ENCODE assay signal across 18 cellular contexts in genomic region chr2:240895656-240896388, GRCh38. TPM values are rescaled to one million over a fixed set of nuclear protein-coding genes. Genes with fewer than 3 reads are reported as not detected.
DNase-seq lines count a peak whose midpoint lies in the region; TF ChIP-seq lines count a peak whose summit lies in the region.
"Had no signal": no experiment of that assay in that cellular context is flagged by ENCODE, and none has a peak within 500 bp of the region (broad histone marks: within the 10 kb centered on the region; RNA-seq: fewer than 3 reads in every experiment).

Gene MAB21L4, minus strand, starts transcription at chr2:240896156. Its CDS starts 159 bp downstream, at chr2:240895997.

- peak within 1 kb of the TSS; percentile 95 for H3K4me2 ChIP-seq in PC-9

- no peaks in the 10 kb centered on the region for H3K36me3 ChIP-seq in PC-9 (ENCODE audit: low read depth)
- H3K36me3 ChIP-seq in H7 (replicated peaks; ENCODE audit: control insufficient read depth, insufficient read depth, low read length) = no peaks in the 10 kb centered on the region
- no peaks in the 10 kb centered on the region for H3K36me3 ChIP-seq in sigmoid colon
- H3K36me3 ChIP-seq: MG63, Peyer's patch, prostate gland had no signal

- no peak within 1 kb of the TSS for H2AFZ ChIP-seq in PC-9

- no TSS peak for BruUV-seq in PC-9 (replicated peaks; lab: Mats Ljungman, UMichigan)

- no peaks in the 10 kb centered on the region for H3K9me2 ChIP-seq in PC-9 (ENCODE audit: insufficient read depth)

- H3K4me1 ChIP-seq in PC-9 (replicated peaks; ENCODE audit: insufficient read depth) (peaks cover 85% of the 10 kb centered on the region), sigmoid colon (no peaks in the 10 kb centered on the region)

- DNase-seq in Daoy (ENCODE audit: low read depth) = peak; percentile 37
- peak; percentile 96 to 98 for DNase-seq in PC-9
- DNase-seq in iPS-NIHi11 (ENCODE audit: low spot score) = peak; percentile 61
- DNase-seq in H7 = no peak
- no peak for DNase-seq in cerebellar nuclear complex (lab: John Stamatoyannopoulos, UW)
- DNase-seq in sigmoid colon = no peak
- DNase-seq: activated CD8-positive, alpha-beta memory T cell treated with anti-CD3 and anti-CD28 coated beads, Interleukin-2, amount 50 U/mL, for 48 hours; endodermal cell; MG63; naive B cell; NCI-H446 treated with DMSO at 0.1 percent for 48 hours; T-helper 1 cell had no signal

- H3K27ac ChIP-seq in PC-9 (peak within 1 kb of the TSS; percentile 87), skin epidermis (peak within 1 kb of the TSS in 16 of 21 experiments; percentile 18 to 83 (median 68)), sigmoid colon (no peak within 1 kb of the TSS)
- H3K27ac ChIP-seq: Peyer's patch had no signal

- H3K27me3 ChIP-seq in PC-9 (ENCODE audit: insufficient read depth, low read depth) (no peaks in the 10 kb centered on the region), H7 (ENCODE audit: control insufficient read depth, insufficient read depth, low read length) (no peaks in the 10 kb centered on the region), sigmoid colon (no peaks in the 10 kb centered on the region)
- H3K27me3 ChIP-seq: MG63, Peyer's patch had no signal

- no peaks in the 10 kb centered on the region for H4K20me1 ChIP-seq in PC-9 (ENCODE audit: insufficient read depth)

- H3K79me2 ChIP-seq in PC-9 (ENCODE audit: low read depth) = peaks cover 35% of the 10 kb centered on the region

- POLR2A ChIA-PET in PC-9 (lab: Charles Lee; ENCODE audit: unreplicated experiment) = interaction anchor here (0.6 kb wide), 3 partner anchors 19 to 39 kb away, joined by 3 to 4 read pairs (median 3); no protein-coding TSS in a partner anchor

- no peak for TF ChIP-seq EP300 in sigmoid colon (IDR thresholded peaks at IDR 0.05)

- TF ChIP-seq CTCF in PC-9 (conservative IDR thresholded peaks at IDR 0.05) (no peak), sigmoid colon (IDR thresholded peaks at IDR 0.05) (no peak)

- CTCF ChIA-PET in PC-9 (lab: Charles Lee) = interaction anchor here (0.6 kb wide), 2 partner anchors 56 to 90 kb away, joined by 3 read pairs; no protein-coding TSS in a partner anchor

- peaks cover 37% of the 10 kb centered on the region for H3F3A ChIP-seq in PC-9 (ENCODE audit: insufficient read depth, low read depth)

- H3K4me3 ChIP-seq in PC-9 (peak within 1 kb of the TSS; percentile 77), skin epidermis (peak within 1 kb of the TSS; percentile 2 to 28 (median 19)), H7 (ENCODE audit: insufficient read depth, low read depth, low read length) (no peak within 1 kb of the TSS), sigmoid colon (no peak within 1 kb of the TSS)
- H3K4me3 ChIP-seq: MG63, Peyer's patch, prostate gland had no signal

- WGBS in sigmoid colon, 2 donors = 73 to 87% methylated on average over 24 of the region's 24 CpGs

- no peaks in the 10 kb centered on the region for H3K9me3 ChIP-seq in PC-9 (ENCODE audit: insufficient read depth, low read depth)
- H3K9me3 ChIP-seq in sigmoid colon = no peaks in the 10 kb centered on the region
- H3K9me3 ChIP-seq: MG63, Peyer's patch, prostate gland had no signal

- intact Hi-C loops in PC-9 (cut with micrococcal nuclease; ENCODE audit: unreplicated experiment) = loop anchor here (2.0 to 5.0 kb wide), 4 partner anchors 19 to 524 kb away; partner anchors contain the start of gene PPP1R7
- intact Hi-C loops in sigmoid colon (cut with DNase I) = no loop called here

- no peak for TF ChIP-seq POLR2A in sigmoid colon (IDR thresholded peaks at IDR 0.05)

RNA-seq across cellular contexts. Expression of gene MAB21L4, which starts in this region (rescaled TPM):
- total RNA-seq in Daoy (2014; rRNA removed; shearing (Covaris generic)) = not detected in 2 replicates
- 68.8 and 84.0 TPM in 2 replicates for total RNA-seq in PC-9 (2021)
- total RNA-seq in H7 (2014; rRNA removed; shearing (Covaris generic)) = not detected in 2 replicates
- not detected for total RNA-seq in sigmoid colon
- polyA plus RNA-seq in sigmoid colon = 10 to 100 TPM in 1 of 3 donors, 1 to 10 TPM in 2; 1.2 to 17.6 (median 1.7) TPM
- total RNA-seq: cardiac septum, temporal lobe had no signal
- polyA plus RNA-seq: CD14-positive monocyte had no signal

Comparison
In these comparisons a context has a peak if more than half of its experiments do, and no peak if none do; other contexts are left out.
1. RNA of gene MAB21L4 (total RNA-seq): 68.8 to 84.0 TPM in PC-9; not detected in Daoy, not detected in H7 and not detected in sigmoid colon; every median in the first group is over 10 times any median in the second.
2. Peak in DNase-seq in Daoy; RNA of the gene not detected or under 1 TPM.
3. DNase-seq: peak in PC-9 (2 of 2) and iPS-NIHi11 (single experiment); none in H7 (single experiment), cerebellar nuclear complex (0 of 2) and sigmoid colon (single experiment).
4. H3K27ac ChIP-seq: peak in PC-9 (single experiment) and skin epidermis (16 of 21); none in sigmoid colon (0 of 4).
5. H3K4me3 ChIP-seq: peak in PC-9 (single experiment) and skin epidermis (7 of 7); none in H7 (single experiment) and sigmoid colon (0 of 4).